ENCODE assay signal across 16 cellular contexts in genomic region chr16:64893386-64893785, GRCh38.
DNase-seq lines count a peak whose midpoint lies in the region; ATAC-seq and TF ChIP-seq lines count a peak whose summit lies in the region.
"Had no signal": no experiment of that assay in that cellular context is flagged by ENCODE, and none has a peak within 500 bp of the region (broad histone marks: within the 10 kb centered on the region; RNA-seq: fewer than 3 reads in every experiment).

No MANE protein-coding gene starts in this region.

- H3K4me1 ChIP-seq in heart left ventricle, result peaks cover 0 to 6% (median 0%) of the 10 kb centered on the region in 12 donors
- H3K4me1 ChIP-seq in left ventricle myocardium inferior, result peaks cover 3% of the 10 kb centered on the region
- H3K4me1 ChIP-seq in tibial nerve, result peaks cover 0 to 8% (median 0%) of the 10 kb centered on the region in 4 donors
- H3K4me1 ChIP-seq: thyroid gland had no signal

- H3K27ac ChIP-seq in heart left ventricle (no peak overlapping the region), left ventricle myocardium inferior (replicated peaks) (no peak overlapping the region), tibial nerve (no peak overlapping the region)
- H3K27ac ChIP-seq: KMS-11, neural progenitor cell, thyroid gland had no signal

- no peaks in the 10 kb centered on the region for H3K27me3 ChIP-seq in heart left ventricle
- no peaks in the 10 kb centered on the region for H3K27me3 ChIP-seq in left ventricle myocardium inferior (ENCODE audit: low read depth)
- no peaks in the 10 kb centered on the region for H3K27me3 ChIP-seq in tibial nerve
- H3K27me3 ChIP-seq: neural progenitor cell, thyroid gland had no signal

- no peak for ATAC-seq in heart left ventricle
- ATAC-seq in HG02852 (IDR thresholded peaks at IDR 0.05; ENCODE audit: unreplicated experiment), result no peak
- ATAC-seq in HG03139 (IDR thresholded peaks at IDR 0.05; ENCODE audit: unreplicated experiment), result no peak
- ATAC-seq: HCT116; stimulated activated effector memory CD8-positive, alpha-beta T cell treated with anti-CD3 and anti-CD28 coated beads, Interleukin-12 subunit alpha, Interleukin-12 subunit beta, amount 100 ng/mL, for 72 hours had no signal

- TF ChIP-seq POLR2A in heart left ventricle (IDR thresholded peaks at IDR 0.05), result no peak
- no peak for TF ChIP-seq POLR2A in tibial nerve (IDR thresholded peaks at IDR 0.05)

- TF ChIP-seq EP300 in tibial nerve (IDR thresholded peaks at IDR 0.05), result no peak

- no peaks in the 10 kb centered on the region for H3K36me3 ChIP-seq in heart left ventricle
- no peaks in the 10 kb centered on the region for H3K36me3 ChIP-seq in left ventricle myocardium inferior
- H3K36me3 ChIP-seq in tibial nerve, result no peaks in the 10 kb centered on the region
- H3K36me3 ChIP-seq: neural progenitor cell, thyroid gland had no signal

- no peak for TF ChIP-seq CTCF in heart left ventricle (IDR thresholded peaks at IDR 0.05)
- no peak for TF ChIP-seq CTCF in left ventricle myocardium inferior (IDR thresholded peaks at IDR 0.05; ENCODE audit: borderline replicate concordance)
- TF ChIP-seq CTCF in foreskin fibroblast (IDR thresholded peaks at IDR 0.05; ENCODE audit: low read depth, low read length), result no peak
- no peak for TF ChIP-seq CTCF in tibial nerve (IDR thresholded peaks at IDR 0.05)

- H3K9me3 ChIP-seq in heart left ventricle (no peaks in the 10 kb centered on the region), left ventricle myocardium inferior (replicated peaks) (no peaks in the 10 kb centered on the region), tibial nerve (no peaks in the 10 kb centered on the region)
- H3K9me3 ChIP-seq: thyroid gland had no signal

- DNase-seq in heart left ventricle (peak in 3 of 5 donors; percentile 27 to 44 (median 41)), left ventricle myocardium inferior (no peak), OCI-M1 (lab: John Stamatoyannopoulos, UW) (peak; percentile 25), foreskin fibroblast (peak in 1 of 2 donors; percentile 28), tibial nerve (ENCODE audit: low spot score in 2 of 2) (no peak), glomerular visceral epithelial cell (ENCODE audit: extremely low spot score) (no peak)
- DNase-seq: ACHN, NCI-H1105 treated with DMSO at 0.1 percent for 48 hours, NCI-H774, thyroid gland had no signal

- intact Hi-C loops in heart left ventricle (cut with DNase I) (no loop called here), left ventricle myocardium inferior (cut with micrococcal nuclease) (no loop called here)

- no peak overlapping the region for H3K4me3 ChIP-seq in heart left ventricle
- H3K4me3 ChIP-seq in left ventricle myocardium inferior, result no peak overlapping the region
- H3K4me3 ChIP-seq in foreskin fibroblast (ENCODE audit: low read depth in 1 of 2, low read length in 2 of 2), result peak overlapping the region; percentile 42 to 49
- H3K4me3 ChIP-seq in tibial nerve, result peak overlapping the region in 1 of 4 donors; percentile 9
- H3K4me3 ChIP-seq: neural progenitor cell, thyroid gland had no signal

- 62 to 69% (median 63%) methylated on average over 7 of the region's 7 CpGs for WGBS in heart left ventricle, 4 donors
- WGBS in tibial nerve, 2 donors, result 45% methylated on average over 7 of the region's 7 CpGs

Comparison
In these comparisons a context has a peak if more than half of its experiments do, and no peak if none do; other contexts are left out.
1. DNase-seq: peak in heart left ventricle (3 of 5) and OCI-M1 (single experiment); none in left ventricle myocardium inferior (single experiment), tibial nerve (0 of 2) and glomerular visceral epithelial cell (single experiment).
2. H3K4me3 ChIP-seq: peak in foreskin fibroblast (2 of 2); none in heart left ventricle (0 of 12) and left ventricle myocardium inferior (single experiment).